In the genomic region with DNA sequence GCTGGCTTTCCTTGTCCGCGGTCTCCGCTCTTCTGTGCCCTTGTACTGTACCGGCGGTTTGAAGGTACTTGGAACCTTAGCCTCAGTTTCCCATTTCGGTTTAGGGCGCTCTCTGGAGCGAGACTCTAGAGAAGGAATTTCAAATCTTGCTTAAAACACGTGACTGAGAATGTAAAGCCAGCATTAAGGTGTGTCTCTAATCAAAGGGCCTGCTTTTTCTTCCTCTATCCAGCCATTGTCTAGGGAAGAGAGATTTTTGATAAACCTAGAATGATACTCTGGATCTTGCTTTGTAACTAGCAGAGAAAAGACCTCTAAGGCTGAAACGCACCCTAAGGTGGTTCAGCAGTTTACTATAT, we compare ENCODE assay signal across 8 cellular contexts. TPM values are rescaled to one million over a fixed set of nuclear protein-coding genes. Genes with fewer than 3 reads are reported as not detected.
DNase-seq lines count a peak whose midpoint lies in the region; ATAC-seq and TF ChIP-seq lines count a peak whose summit lies in the region.

No MANE protein-coding gene starts in this region.

- no peak for ATAC-seq in activated CD4-positive, CD25-positive, alpha-beta regulatory T cell treated with anti-CD3 and anti-CD28 coated beads, Interleukin-2, amount 50 U/mL, for 24 hours

- H3K4me1 Mint-ChIP-seq in progenitor cell of endocrine pancreas (ENCODE audit: low read depth) = peaks cover 5% of the 10 kb centered on the region

- H3K4me3 Mint-ChIP-seq in progenitor cell of endocrine pancreas (ENCODE audit: low read depth) = peak overlapping the region; percentile 95

- TF ChIP-seq CTCF in fibroblast of pulmonary artery (IDR thresholded peaks at IDR 0.05; ENCODE audit: low read length, missing control alignments) (no peak), progenitor cell of endocrine pancreas (IDR thresholded peaks at IDR 0.05; ENCODE audit: unreplicated experiment) (no peak)

- peak overlapping the region; percentile 99 for H3K27ac Mint-ChIP-seq in progenitor cell of endocrine pancreas

- peaks cover 2% of the 10 kb centered on the region for H3K36me3 Mint-ChIP-seq in progenitor cell of endocrine pancreas (ENCODE audit: insufficient read depth)

- no peaks in the 10 kb centered on the region for H3K4me1 ChIP-seq in SJCRH30

- no peaks in the 10 kb centered on the region for H3K9me3 Mint-ChIP-seq in progenitor cell of endocrine pancreas (ENCODE audit: low read depth)

- H3K27me3 ChIP-seq in SJCRH30 = no peaks in the 10 kb centered on the region

- H3K27ac ChIP-seq in SJCRH30 = peak overlapping the region; percentile 81

- peak overlapping the region; percentile 92 for H3K4me3 ChIP-seq in GM08714 (ENCODE audit: low read length)
- peak overlapping the region; percentile 100 for H3K4me3 ChIP-seq in SJCRH30
- peak overlapping the region; percentile 88 for H3K4me3 ChIP-seq in fibroblast of pulmonary artery (replicated peaks; ENCODE audit: low read depth, low read length)

- H3K9me3 ChIP-seq in SJCRH30 (replicated peaks) = no peaks in the 10 kb centered on the region

- peaks cover 16% of the 10 kb centered on the region for H3K36me3 ChIP-seq in SJCRH30

- H3K27me3 Mint-ChIP-seq in progenitor cell of endocrine pancreas = no peaks in the 10 kb centered on the region

- DNase-seq in SJCRH30 (no peak), fibroblast of pulmonary artery (ENCODE audit: low read depth) (no peak), progenitor cell of endocrine pancreas (ENCODE audit: low spot score, unreplicated experiment) (no peak), NCI-H146 treated with DMSO at 0.1 percent for 48 hours (lab: John Stamatoyannopoulos, UW; ENCODE audit: unreplicated experiment) (no peak), AG20443 (ENCODE audit: low spot score) (no peak), HUDEP-2 (lab: John Stamatoyannopoulos, UW; ENCODE audit: unreplicated experiment in 76 of 76) (no peak)

RNA-seq across cellular contexts. Expression of a gene that starts 0.7 kb away (rescaled TPM):
- 33.2 and 35.2 TPM in 2 replicates for total RNA-seq in SJCRH30 (2014; rRNA removed; shearing (Covaris generic))
- 46.7 and 48.7 TPM in 2 replicates for total RNA-seq in progenitor cell of endocrine pancreas

RNA-seq across cellular contexts. Expression of a gene that starts 11.4 kb away (rescaled TPM):
- 46.3 and 56.9 TPM in 2 replicates for total RNA-seq in SJCRH30 (2014; rRNA removed; shearing (Covaris generic))
- total RNA-seq in progenitor cell of endocrine pancreas = 38.9 and 44.1 TPM in 2 replicates
